In genomic region chr17:28635506-28635905, GRCh38 we compare ENCODE assay signal across 1 cellular context.
TF ChIP-seq lines count a peak whose summit lies in the region.

No MANE protein-coding gene starts in this region.

TF ChIP-seq in WTC11, 78 proteins besides CTCF, POLR2A, EP300 and RAD21 (continued from another document):
- TF ChIP-seq USF1 (CRISPR knock-in tag; IDR thresholded peaks at IDR 0.05) = no peak
- TF ChIP-seq ZBTB21 (CRISPR knock-in tag; IDR thresholded peaks at IDR 0.05; ENCODE audit: borderline replicate concordance) = no peak
- no peak for TF ChIP-seq MYBL2 (CRISPR knock-in tag; IDR thresholded peaks at IDR 0.05)
- TF ChIP-seq E2F4 (CRISPR knock-in tag; IDR thresholded peaks at IDR 0.05; ENCODE audit: borderline replicate concordance, low read depth) = no peak
- TF ChIP-seq E2F5 (CRISPR knock-in tag; IDR thresholded peaks at IDR 0.05) = no peak
- TF ChIP-seq ZNF423 (CRISPR knock-in tag; IDR thresholded peaks at IDR 0.05) = no peak
- TF ChIP-seq RORB (CRISPR knock-in tag; IDR thresholded peaks at IDR 0.05) = no peak
- no peak for TF ChIP-seq TEAD1 (CRISPR knock-in tag; IDR thresholded peaks at IDR 0.05)
- no peak for TF ChIP-seq CBFB (CRISPR knock-in tag; IDR thresholded peaks at IDR 0.05; ENCODE audit: low read depth)
